1 cellular context compared by ENCODE assay signal in the genomic region with DNA sequence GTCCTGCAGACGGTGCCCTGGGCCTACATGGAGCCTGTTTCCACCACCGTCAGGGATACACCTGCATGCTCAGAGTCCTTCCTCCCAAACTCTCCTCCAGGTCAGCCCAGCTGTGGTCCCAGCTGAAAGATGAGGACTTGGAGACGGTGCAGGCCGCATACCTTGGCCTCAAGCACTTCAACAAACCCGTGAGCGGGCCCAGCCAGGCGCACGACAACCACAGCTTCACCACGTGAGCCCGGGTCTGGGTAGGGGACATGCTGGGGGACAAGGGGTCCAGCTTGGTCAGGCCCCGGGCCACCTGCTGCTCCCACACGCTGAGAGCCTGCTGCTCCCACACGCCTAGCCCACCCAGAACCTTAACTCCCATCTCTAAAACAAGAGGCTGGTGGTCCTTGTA.
TF ChIP-seq lines count a peak whose summit lies in the region.

No MANE protein-coding gene starts in this region.

TF ChIP-seq in HepG2, 621 proteins besides CTCF, POLR2A, EP300 and RAD21:
- TF ChIP-seq MAFF (IDR thresholded peaks at IDR 0.05; ENCODE audit: low read depth, low read length) (no peak), ZNF724P (CRISPR knock-in tag; IDR thresholded peaks at IDR 0.05; ENCODE audit: borderline replicate concordance) (no peak), ZNF678 (CRISPR knock-in tag; IDR thresholded peaks at IDR 0.05) (no peak), IRF2 (CRISPR knock-in tag; IDR thresholded peaks at IDR 0.05) (no peak)
